Comparison of ENCODE assay signal across 8 cellular contexts in the genomic region with DNA sequence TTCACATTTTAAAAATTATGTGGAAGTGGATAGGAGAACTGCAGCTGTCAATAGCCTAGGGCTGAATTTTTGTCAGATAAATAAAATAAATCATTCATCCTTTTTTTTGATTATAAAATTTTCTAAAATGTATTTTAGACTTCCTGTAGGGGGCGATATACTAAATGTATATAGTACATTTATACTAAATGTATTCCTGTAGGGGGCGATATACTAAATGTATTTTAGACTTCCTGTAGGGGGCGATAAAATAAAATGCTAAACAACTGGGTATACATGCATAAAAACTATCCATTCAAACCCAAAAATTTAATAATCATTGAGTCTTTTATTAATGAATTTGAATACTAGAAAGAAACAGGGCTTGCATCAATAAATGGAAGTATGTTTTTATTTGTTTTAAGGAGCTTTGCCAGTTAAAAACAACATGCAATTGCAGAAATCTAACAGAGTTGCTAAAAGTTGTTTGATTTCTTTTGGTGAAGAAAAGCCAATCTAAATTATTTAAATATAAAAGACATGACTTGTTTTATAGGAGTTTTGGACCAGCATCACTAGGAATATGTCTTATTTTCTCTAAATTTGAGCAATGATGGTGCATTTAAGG. TPM values are rescaled to one million over a fixed set of nuclear protein-coding genes. Genes with fewer than 3 reads are reported as not detected.
DNase-seq lines count a peak whose midpoint lies in the region; ATAC-seq and TF ChIP-seq lines count a peak whose summit lies in the region.

No MANE protein-coding gene starts in this region.

- H3K9me3 ChIP-seq in heart right ventricle (no peaks in the 10 kb centered on the region), thoracic aorta (no peaks in the 10 kb centered on the region)

- WGBS in heart right ventricle, 2 donors: 17 to 18% methylated on average over 3 of the region's 3 CpGs

- DNase-seq in heart right ventricle (no peak), left ventricle myocardium superior (no peak), LNCaP clone FGC (ENCODE audit: low read depth) (no peak), SK-MEL-5 (ENCODE audit: low read depth, low spot score) (peak; percentile 58), foreskin fibroblast (no peak), thoracic aorta (ENCODE audit: low spot score) (no peak), left colon (no peak), cardiac septum (ENCODE audit: low spot score) (no peak)

- peaks cover 0 to 52% (median 25%) of the 10 kb centered on the region in 9 donors for H3K4me1 ChIP-seq in heart right ventricle
- peaks cover 7 to 10% of the 10 kb centered on the region in 2 donors for H3K4me1 ChIP-seq in thoracic aorta (ENCODE audit: control insufficient read depth in 1 of 2, low read depth in 2 of 2)

- in situ Hi-C loops in SK-MEL-5 (cut with HindIII; ENCODE audit: low pct_unique_long_range_greater_than_20kb, low sequenced_read_pairs): no loop called here

- TF ChIP-seq CTCF in heart right ventricle (IDR thresholded peaks at IDR 0.05): peak; percentile 66 to 98 (median 87)
- peak; percentile 69 for TF ChIP-seq CTCF in LNCaP clone FGC (IDR thresholded peaks at IDR 0.05; ENCODE audit: control insufficient read depth, extremely low read depth, insufficient read depth)
- peak; percentile 54 for TF ChIP-seq CTCF in foreskin fibroblast (IDR thresholded peaks at IDR 0.05; ENCODE audit: low read depth, low read length)
- TF ChIP-seq CTCF in thoracic aorta (IDR thresholded peaks at IDR 0.05): peak; percentile 67

- no peaks in the 10 kb centered on the region for H3K27me3 ChIP-seq in heart right ventricle
- H3K27me3 ChIP-seq in thoracic aorta (replicated peaks; ENCODE audit: insufficient read depth): no peaks in the 10 kb centered on the region

- intact Hi-C loops in heart right ventricle (cut with DNase I): loop anchor here in 7 of 10 donors (5.0 to 10.0 kb wide), 10 partner anchors 75 to 795 kb away; a partner anchor contains a TSS
- intact Hi-C loops in left ventricle myocardium superior (cut with micrococcal nuclease): loop anchor here (10.0 kb wide), 2 partner anchors 115 to 245 kb away; no protein-coding TSS in a partner anchor
- intact Hi-C loops in left colon (cut with DNase I, micrococcal nuclease): no loop called here
- intact Hi-C loops in cardiac septum (cut with DNase I): loop anchor here (5.0 to 10.0 kb wide), 3 partner anchors 118 to 585 kb away; a partner anchor contains a TSS

- H3K36me3 ChIP-seq in heart right ventricle: no peaks in the 10 kb centered on the region
- no peaks in the 10 kb centered on the region for H3K36me3 ChIP-seq in thoracic aorta

- no peak for ATAC-seq in heart right ventricle
- ATAC-seq in left ventricle myocardium superior: no peak
- ATAC-seq in thoracic aorta (ENCODE audit: insufficient number of reproducible peaks, low FRiP score, low read depth): no peak
- ATAC-seq in left colon: no peak

- no peak overlapping the region for H3K4me3 ChIP-seq in heart right ventricle
- no peak overlapping the region for H3K4me3 ChIP-seq in LNCaP clone FGC (ENCODE audit: low read depth, low read length)
- no peak overlapping the region for H3K4me3 ChIP-seq in foreskin fibroblast (ENCODE audit: low read depth in 1 of 2, low read length in 2 of 2)
- H3K4me3 ChIP-seq in thoracic aorta: no peak overlapping the region

- peak overlapping the region in 5 of 10 donors; percentile 37 to 94 (median 93) for H3K27ac ChIP-seq in heart right ventricle
- H3K27ac ChIP-seq in thoracic aorta: no peak overlapping the region

RNA-seq across cellular contexts. Expression of a gene that starts 31.4 kb away (rescaled TPM):
- total RNA-seq in heart right ventricle (not detected), left ventricle myocardium superior (not detected), thoracic aorta (not detected), left colon (100 to 1,000 TPM; 848 to 970 TPM), cardiac septum (not detected)
- not detected for polyA plus RNA-seq in heart right ventricle
- not detected in 2 replicates for total RNA-seq in SK-MEL-5 (2014; rRNA removed; shearing (Covaris generic))
- not detected in 2 replicates for polyA plus RNA-seq in SK-MEL-5 (2015; cell fraction: cytosol; rRNA removed)
- not detected in 2 replicates for polyA plus RNA-seq in SK-MEL-5 (2015; cell fraction: nucleus; rRNA removed)

RNA-seq across cellular contexts. Expression of a gene that starts 46.8 kb away (rescaled TPM):
- total RNA-seq in heart right ventricle: under 1 TPM in 1 of 10 donors, not detected in 9; 0.23 TPM
- under 1 TPM in 1 of 2 donors, not detected in 1; 0.04 TPM for polyA plus RNA-seq in heart right ventricle
- total RNA-seq in left ventricle myocardium superior: not detected
- not detected in 2 replicates for total RNA-seq in SK-MEL-5 (2014; rRNA removed; shearing (Covaris generic))
- polyA plus RNA-seq in SK-MEL-5 (2015; cell fraction: cytosol; rRNA removed): not detected in 2 replicates
- polyA plus RNA-seq in SK-MEL-5 (2015; cell fraction: nucleus; rRNA removed): not detected in 2 replicates
- not detected for total RNA-seq in thoracic aorta
- total RNA-seq in left colon: 1,000 to 10,000 TPM; 1,175 to 1,664 TPM
- 0.13 TPM for total RNA-seq in cardiac septum

Comparison
In these comparisons a context has a peak if more than half of its experiments do, and no peak if none do; other contexts are left out.
1. RNA of a gene that starts 31.4 kb away (total RNA-seq): 848 to 970 TPM in left colon; not detected in heart right ventricle, not detected in left ventricle myocardium superior (single experiment), not detected in SK-MEL-5, not detected in thoracic aorta and not detected in cardiac septum (single experiment); every median in the first group is over 100 times any median in the second.
2. RNA of a gene that starts 46.8 kb away (total RNA-seq): 1,175 to 1,664 TPM in left colon; 0.13 TPM in cardiac septum (single experiment), 0.23 TPM in heart right ventricle, not detected in left ventricle myocardium superior (single experiment), not detected in SK-MEL-5 and not detected in thoracic aorta; every median in the first group is over 100 times any median in the second.
3. intact Hi-C loops: an anchor here in heart right ventricle (5.0 to 10.0 kb wide), left ventricle myocardium superior (10.0 kb wide) and cardiac septum (5.0 to 10.0 kb wide); none called in left colon.
4. Peak in every context shown above with its lines, with median percentiles within 50 percentile points of each other: CTCF ChIP-seq.